ENCODE assay signal across 9 cellular contexts in the genomic region with DNA sequence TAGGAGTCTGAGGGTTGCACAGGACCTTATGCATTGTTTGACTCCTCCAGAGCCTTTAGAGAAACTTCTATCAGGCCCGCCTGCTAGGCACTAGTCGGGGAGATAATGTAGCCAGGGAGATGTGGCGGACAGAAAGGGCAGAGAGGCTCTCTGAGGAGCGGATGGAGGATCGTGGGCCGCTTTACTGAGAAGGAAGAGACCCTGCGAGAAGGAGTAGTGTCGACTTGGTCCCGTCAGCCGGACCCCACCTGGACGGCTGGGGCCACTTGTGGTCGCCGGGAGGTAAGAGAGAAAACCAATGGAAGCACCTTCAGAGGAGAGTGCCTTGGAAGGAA. TPM values are rescaled to one million over a fixed set of nuclear protein-coding genes. Genes with fewer than 3 reads are reported as not detected.
A peak's percentile ranks its signal among the peaks of the same experiment; 100 is the strongest.
DNase-seq lines count a peak whose midpoint lies in the region; ATAC-seq, FAIRE-seq and TF ChIP-seq lines count a peak whose summit lies in the region.
"Had no signal": no experiment of that assay in that cellular context is flagged by ENCODE, and none has a peak within 500 bp of the region (broad histone marks: within the 10 kb centered on the region; RNA-seq: fewer than 3 reads in every experiment).

No MANE protein-coding gene starts in this region.

- peak overlapping the region; percentile 99 for H3K4me2 ChIP-seq in K562 (ENCODE audit: insufficient read depth, low read length)

- TF ChIP-seq RAD21 in K562 (CRISPR knock-in tag; conservative IDR thresholded peaks at IDR 0.05 in 1 of 2, IDR thresholded peaks at IDR 0.05 in 1 of 2): no peak

- H3K9ac ChIP-seq in K562 (ENCODE audit: insufficient read depth in 1 of 2, low read depth in 2 of 2, low read length in 2 of 2): peak overlapping the region; percentile 95 to 96

- ATAC-seq in activated CD8-positive, alpha-beta memory T cell treated with anti-CD3 and anti-CD28 coated beads, Interleukin-2, amount 10 ng/mL, durations not matched to agents 7 days and 5 days: peak; percentile 16
- ATAC-seq in HG03378 (IDR thresholded peaks at IDR 0.05; ENCODE audit: unreplicated experiment) (peak; percentile 18), K562 (peak; percentile 60)

- H3K36me3 Mint-ChIP-seq in activated CD8-positive, alpha-beta memory T cell treated with anti-CD3 and anti-CD28 coated beads, Interleukin-2, amount 10 ng/mL, durations not matched to agents 7 days and 5 days: peaks cover 7% of the 10 kb centered on the region

- no peak for DNase-seq in activated CD8-positive, alpha-beta memory T cell treated with anti-CD3 and anti-CD28 coated beads, Interleukin-2, amount 10 ng/mL, durations not matched to agents 7 days and 5 days
- no peak for DNase-seq in activated CD8-positive, alpha-beta memory T cell treated with anti-CD3 and anti-CD28 coated beads for 24 hours
- peak in 1 of 4 experiments; percentile 35 for DNase-seq in K562 (ENCODE audit: extremely low read depth in 1 of 4, low spot score in 3 of 4)
- no peak for DNase-seq in OCI-M1 (lab: John Stamatoyannopoulos, UW)
- DNase-seq in NCI-H1048 (lab: John Stamatoyannopoulos, UW): no peak
- no peak for DNase-seq in activated CD4-positive, CD25-positive, alpha-beta regulatory T cell (lab: John Stamatoyannopoulos, UW)

- H3K27ac ChIP-seq in K562 (ENCODE audit: extremely low read depth, low read depth, low read length) (peak overlapping the region; percentile 90), mesodermal cell (ENCODE audit: low read depth, low read length, severe bottlenecking) (peak overlapping the region; percentile 85)

- peak overlapping the region; percentile 81 for H3K4me3 ChIP-seq in K562
- peak overlapping the region; percentile 92 for H3K4me3 ChIP-seq in mesodermal cell (ENCODE audit: extremely low read depth, insufficient read depth, low read length, poor library complexity, severe bottlenecking)

- peak overlapping the region; percentile 89 for H2AFZ ChIP-seq in K562 (ENCODE audit: low read depth, low read length)

- no peaks in the 10 kb centered on the region for H3K9me3 ChIP-seq in K562 (replicated peaks; ENCODE audit: control insufficient read depth, insufficient read depth, low read depth, low read length)
- no peaks in the 10 kb centered on the region for H3K9me3 ChIP-seq in mesodermal cell (ENCODE audit: control insufficient read depth, low read length)

- TSS peak; percentile 64 for BruUV-seq in K562 (replicated peaks; lab: Mats Ljungman, UMichigan)

- H4K20me1 ChIP-seq in K562 (replicated peaks; ENCODE audit: control insufficient read depth, insufficient read depth, low read length): no peaks in the 10 kb centered on the region

- TF ChIP-seq EP300 in K562 (IDR thresholded peaks at IDR 0.05; ENCODE audit: low read length): no peak

- TF ChIP-seq CTCF in K562 (IDR thresholded peaks at IDR 0.05 in 2 of 3, conservative IDR thresholded peaks at IDR 0.05 in 1 of 3; ENCODE audit: insufficient read depth in 2 of 3, low read depth in 1 of 3, low read length in 3 of 3): no peak

- in situ Hi-C loops in K562 (cut with MboI): no loop called here

- CTCF ChIA-PET in activated CD8-positive, alpha-beta memory T cell treated with anti-CD3 and anti-CD28 coated beads, Interleukin-2, amount 10 ng/mL, durations not matched to agents 7 days and 5 days (lab: Charles Lee): interaction anchor here (0.7 to 1.0 kb wide), 2 partner anchors 13 to 76 kb away, joined by 3 read pairs; no protein-coding TSS in a partner anchor
- CTCF ChIA-PET in K562 (lab: Yijun Ruan, JAX; ENCODE audit: low intra/inter-chr PET ratio): interaction anchor here (0.7 kb wide), 1 partner anchor 12 kb away, joined by 3 read pairs; no protein-coding TSS in a partner anchor

- H3K79me2 ChIP-seq in K562 (ENCODE audit: control insufficient read depth, insufficient read depth, low read length): peaks cover 51% of the 10 kb centered on the region

- peaks cover 5 to 8% of the 10 kb centered on the region in 2 experiments; a peak in 3 of 5 replicates for H3K4me1 ChIP-seq in K562 (replicated peaks in 1 of 2; ENCODE audit: control insufficient read depth in 2 of 2, insufficient read depth in 2 of 2, low read length in 2 of 2)
- peaks cover 12% of the 10 kb centered on the region for H3K4me1 ChIP-seq in mesodermal cell (ENCODE audit: control insufficient read depth, insufficient read depth, low read length, poor library complexity, severe bottlenecking)

- no peaks in the 10 kb centered on the region for H3K27me3 Mint-ChIP-seq in activated CD8-positive, alpha-beta memory T cell treated with anti-CD3 and anti-CD28 coated beads, Interleukin-2, amount 10 ng/mL, durations not matched to agents 7 days and 5 days

- POLR2A ChIA-PET in K562 (lab: Yijun Ruan, JAX): interaction anchor here (0.8 to 2.2 kb wide), 4 partner anchors 10 to 201 kb away, joined by 3 to 8 read pairs (median 4); a partner anchor contains a TSS

- H3K27ac Mint-ChIP-seq in activated CD8-positive, alpha-beta memory T cell treated with anti-CD3 and anti-CD28 coated beads, Interleukin-2, amount 10 ng/mL, durations not matched to agents 7 days and 5 days: peak overlapping the region; percentile 96

- peak; percentile 19 for FAIRE-seq in K562 (lab: Jason Lieb, UNC)
- FAIRE-seq: colon had no signal

- H3K4me3 Mint-ChIP-seq in activated CD8-positive, alpha-beta memory T cell treated with anti-CD3 and anti-CD28 coated beads, Interleukin-2, amount 10 ng/mL, durations not matched to agents 7 days and 5 days: peak overlapping the region; percentile 88

- intact Hi-C loops in K562 (cut with micrococcal nuclease): no loop called here

- 0% methylated on average over 13 of the region's 13 CpGs for WGBS in K562 (ENCODE audit: insufficient coverage, low coverage, missing lambda C conversion rate)
- WGBS in mesodermal cell (ENCODE audit: insufficient coverage in 2 of 2), 2 experiments: 0 to 1% methylated on average over 13 of the region's 13 CpGs

- no peaks in the 10 kb centered on the region for H3K9me3 Mint-ChIP-seq in activated CD8-positive, alpha-beta memory T cell treated with anti-CD3 and anti-CD28 coated beads, Interleukin-2, amount 10 ng/mL, durations not matched to agents 7 days and 5 days (ENCODE audit: low read depth)

- H3K4me1 Mint-ChIP-seq in activated CD8-positive, alpha-beta memory T cell treated with anti-CD3 and anti-CD28 coated beads, Interleukin-2, amount 10 ng/mL, durations not matched to agents 7 days and 5 days: peaks cover 52% of the 10 kb centered on the region

- H3K36me3 ChIP-seq in K562 (ENCODE audit: control insufficient read depth, insufficient read depth, low read length) (peaks cover 44% of the 10 kb centered on the region; the same call in 2 of the 3 replicates), mesodermal cell (ENCODE audit: control insufficient read depth, insufficient read depth, low read length) (peaks cover 51% of the 10 kb centered on the region)

- H3K27me3 ChIP-seq in K562 (ENCODE audit: control insufficient read depth in 2 of 2, insufficient read depth in 2 of 2, low read length in 2 of 2): no peaks in the 10 kb centered on the region

- H3K9me1 ChIP-seq in K562 (ENCODE audit: control insufficient read depth, insufficient read depth, low read length): no peaks in the 10 kb centered on the region

- no peak for TF ChIP-seq POLR2A in K562 (conservative IDR thresholded peaks at IDR 0.05)

RNA-seq across cellular contexts. Expression of a gene that starts 0.5 kb away (rescaled TPM):
- 10 to 100 TPM; 70.1 to 72.1 TPM for total RNA-seq in activated CD8-positive, alpha-beta memory T cell treated with anti-CD3 and anti-CD28 coated beads, Interleukin-2, amount 10 ng/mL, durations not matched to agents 7 days and 5 days
- 48.3 and 157 TPM in 2 replicates for total RNA-seq in K562 (2011; cell fraction: chromatin; rRNA removed; ENCODE audit: low replicate concordance)
- 116 and 118 TPM in 2 replicates for total RNA-seq in K562 (2011; cell fraction: nucleolus; rRNA removed)
- total RNA-seq in K562 (2011; cell fraction: nucleoplasm; rRNA removed): 68.6 and 79.4 TPM in 2 replicates
- 69.2 and 95.6 TPM in 2 replicates for total RNA-seq in K562 (2014; rRNA removed)
- 36.4 and 50.0 TPM in 2 replicates for total RNA-seq in K562 (2014; rRNA removed; fragmentation: Illumina TruSeq; extraction: Trizol)
- total RNA-seq in K562 (2015; rRNA removed; fragmentation: Illumina TruSeq; extraction: Trizol): 71.7 and 73.2 TPM in 2 replicates
- total RNA-seq in K562 (2021): 88.0 and 94.5 TPM in 2 replicates
- 70.1 and 89.9 TPM in 2 replicates for polyA plus RNA-seq in K562 (2011; rRNA removed)
- 99.8 and 157 TPM in 2 replicates for polyA plus RNA-seq in K562 (2011; cell fraction: cytosol; rRNA removed)
- 247 and 284 TPM in 2 replicates for polyA plus RNA-seq in K562 (2011; cell fraction: nucleus; rRNA removed)
- 64.6 and 86.3 TPM in 2 replicates for polyA plus RNA-seq in K562 (2012)
- polyA plus RNA-seq in K562 (2014; fragmentation: Illumina TruSeq; extraction: Trizol): 74.2 and 74.9 TPM in 2 replicates
- 10 to 100 TPM; 60.8 to 98.6 TPM for polyA plus RNA-seq in K562 (2014; fragmentation: Nextera tagmentation; extraction: Ambion mirVana)
- polyA plus RNA-seq in K562 (2014; rRNA removed): 99.9 and 100 TPM in 2 replicates
- 37.7 and 53.3 TPM in 2 replicates for polyA minus RNA-seq in K562 (2011; rRNA and poly(A)+ RNA removed)
- polyA minus RNA-seq in K562 (2011; cell fraction: cytosol; rRNA and poly(A)+ RNA removed): 40.4 and 44.8 TPM in 2 replicates
- 35.4 and 43.9 TPM in 2 replicates for polyA minus RNA-seq in K562 (2011; cell fraction: nucleus; rRNA and poly(A)+ RNA removed)
- 55.6 TPM for polyA plus RNA-seq in mesodermal cell (2013, experiment 1 of 2)
- polyA plus RNA-seq in mesodermal cell (2013, experiment 2 of 2): 48.8 TPM

RNA-seq across cellular contexts. Expression of a gene that starts 29.6 kb away (rescaled TPM):
- total RNA-seq in activated CD8-positive, alpha-beta memory T cell treated with anti-CD3 and anti-CD28 coated beads, Interleukin-2, amount 10 ng/mL, durations not matched to agents 7 days and 5 days: 1 to 10 TPM; 1.1 to 1.2 TPM
- not detected in 2 replicates for total RNA-seq in K562 (2011; cell fraction: chromatin; rRNA removed; ENCODE audit: low replicate concordance)
- total RNA-seq in K562 (2011; cell fraction: nucleolus; rRNA removed): 0.17 TPM in 1 of 2 replicates, not detected in the other
- total RNA-seq in K562 (2011; cell fraction: nucleoplasm; rRNA removed): not detected in 2 replicates
- 0.08 TPM in 1 of 2 replicates, not detected in the other for total RNA-seq in K562 (2014; rRNA removed)
- total RNA-seq in K562 (2014; rRNA removed; fragmentation: Illumina TruSeq; extraction: Trizol): not detected in 2 replicates
- not detected in 2 replicates for total RNA-seq in K562 (2015; rRNA removed; fragmentation: Illumina TruSeq; extraction: Trizol)
- total RNA-seq in K562 (2021): 0.09 and 0.29 TPM in 2 replicates
- 0.01 and 0.04 TPM in 2 replicates for polyA plus RNA-seq in K562 (2011; rRNA removed)
- polyA plus RNA-seq in K562 (2011; cell fraction: cytosol; rRNA removed): 0.01 and 0.12 TPM in 2 replicates
- 0.10 and 0.28 TPM in 2 replicates for polyA plus RNA-seq in K562 (2011; cell fraction: nucleus; rRNA removed)
- 0.04 and 0.05 TPM in 2 replicates for polyA plus RNA-seq in K562 (2012)
- not detected in 2 replicates for polyA plus RNA-seq in K562 (2014; fragmentation: Illumina TruSeq; extraction: Trizol)
- not detected for polyA plus RNA-seq in K562 (2014; fragmentation: Nextera tagmentation; extraction: Ambion mirVana)
- 0.09 TPM in 1 of 2 replicates, not detected in the other for polyA plus RNA-seq in K562 (2014; rRNA removed)
- not detected in 2 replicates for polyA minus RNA-seq in K562 (2011; rRNA and poly(A)+ RNA removed)
- not detected in 2 replicates for polyA minus RNA-seq in K562 (2011; cell fraction: cytosol; rRNA and poly(A)+ RNA removed)
- under 0.01 TPM in 1 of 2 replicates, not detected in the other for polyA minus RNA-seq in K562 (2011; cell fraction: nucleus; rRNA and poly(A)+ RNA removed)
- 0.11 TPM for polyA plus RNA-seq in mesodermal cell (2013, experiment 1 of 2)
- polyA plus RNA-seq in mesodermal cell (2013, experiment 2 of 2): not detected

RNA-seq across cellular contexts. Expression of a gene that starts 37.0 kb away (rescaled TPM):
- total RNA-seq in activated CD8-positive, alpha-beta memory T cell treated with anti-CD3 and anti-CD28 coated beads, Interleukin-2, amount 10 ng/mL, durations not matched to agents 7 days and 5 days: not detected
- 0.35 and 0.39 TPM in 2 replicates for total RNA-seq in K562 (2011; cell fraction: chromatin; rRNA removed; ENCODE audit: low replicate concordance)
- total RNA-seq in K562 (2011; cell fraction: nucleolus; rRNA removed): 0.26 and 0.33 TPM in 2 replicates
- total RNA-seq in K562 (2011; cell fraction: nucleoplasm; rRNA removed): 0.38 and 0.44 TPM in 2 replicates
- total RNA-seq in K562 (2014; rRNA removed) (0.12 and 0.23 TPM in 2 replicates), K562 (2014; rRNA removed; fragmentation: Illumina TruSeq; extraction: Trizol) (0.15 and 0.16 TPM in 2 replicates), K562 (2015; rRNA removed; fragmentation: Illumina TruSeq; extraction: Trizol) (0.14 and 0.19 TPM in 2 replicates), K562 (2021) (0.18 TPM in 2 replicates)
- polyA plus RNA-seq in K562 (2011; rRNA removed) (0.07 and 0.15 TPM in 2 replicates), K562 (2014; fragmentation: Illumina TruSeq; extraction: Trizol) (0.18 and 0.22 TPM in 2 replicates), K562 (2014; fragmentation: Nextera tagmentation; extraction: Ambion mirVana) (under 1 TPM; 0.10 to 0.42 TPM), K562 (2014; rRNA removed) (0.08 and 0.20 TPM in 2 replicates)
- polyA plus RNA-seq in K562 (2011; cell fraction: cytosol; rRNA removed): 0.07 and 0.22 TPM in 2 replicates
- polyA plus RNA-seq in K562 (2011; cell fraction: nucleus; rRNA removed): 0.15 and 0.17 TPM in 2 replicates
- polyA plus RNA-seq in K562 (2012): 0.61 and 0.97 TPM in 2 replicates
- 0.42 TPM in 1 of 2 replicates, not detected in the other for polyA minus RNA-seq in K562 (2011; rRNA and poly(A)+ RNA removed)
- not detected in 2 replicates for polyA minus RNA-seq in K562 (2011; cell fraction: cytosol; rRNA and poly(A)+ RNA removed)
- 0.13 and 0.22 TPM in 2 replicates for polyA minus RNA-seq in K562 (2011; cell fraction: nucleus; rRNA and poly(A)+ RNA removed)
- polyA plus RNA-seq in mesodermal cell (2013, experiment 1 of 2): 0.18 TPM
- 0.20 TPM for polyA plus RNA-seq in mesodermal cell (2013, experiment 2 of 2)

RNA-seq across cellular contexts. Expression of a gene that starts 55.0 kb away (rescaled TPM):
- total RNA-seq in activated CD8-positive, alpha-beta memory T cell treated with anti-CD3 and anti-CD28 coated beads, Interleukin-2, amount 10 ng/mL, durations not matched to agents 7 days and 5 days: 10 to 100 TPM in 1 of 2 experiments, 1 to 10 TPM in 1; 7.8 to 15.2 TPM
- 27.4 and 49.5 TPM in 2 replicates for total RNA-seq in K562 (2011; cell fraction: chromatin; rRNA removed; ENCODE audit: low replicate concordance)
- total RNA-seq in K562 (2011; cell fraction: nucleolus; rRNA removed): 25.0 and 28.2 TPM in 2 replicates
- total RNA-seq in K562 (2011; cell fraction: nucleoplasm; rRNA removed): 29.6 and 35.8 TPM in 2 replicates
- total RNA-seq in K562 (2014; rRNA removed): 5.7 and 7.1 TPM in 2 replicates
- total RNA-seq in K562 (2014; rRNA removed; fragmentation: Illumina TruSeq; extraction: Trizol): 5.0 and 5.8 TPM in 2 replicates
- total RNA-seq in K562 (2015; rRNA removed; fragmentation: Illumina TruSeq; extraction: Trizol): 4.8 TPM in 2 replicates
- total RNA-seq in K562 (2021): 8.5 and 10.6 TPM in 2 replicates
- 4.5 and 5.2 TPM in 2 replicates for polyA plus RNA-seq in K562 (2011; rRNA removed)
- polyA plus RNA-seq in K562 (2011; cell fraction: cytosol; rRNA removed): 2.2 and 3.2 TPM in 2 replicates
- 40.9 and 42.4 TPM in 2 replicates for polyA plus RNA-seq in K562 (2011; cell fraction: nucleus; rRNA removed)
- polyA plus RNA-seq in K562 (2012): 6.1 and 6.4 TPM in 2 replicates
- polyA plus RNA-seq in K562 (2014; fragmentation: Illumina TruSeq; extraction: Trizol): 4.6 and 5.1 TPM in 2 replicates
- under 1 TPM; 0.55 to 0.85 TPM for polyA plus RNA-seq in K562 (2014; fragmentation: Nextera tagmentation; extraction: Ambion mirVana)
- 7.8 and 10.0 TPM in 2 replicates for polyA plus RNA-seq in K562 (2014; rRNA removed)
- 4.4 and 4.5 TPM in 2 replicates for polyA minus RNA-seq in K562 (2011; rRNA and poly(A)+ RNA removed)
- polyA minus RNA-seq in K562 (2011; cell fraction: cytosol; rRNA and poly(A)+ RNA removed): 1.5 and 3.0 TPM in 2 replicates
- polyA minus RNA-seq in K562 (2011; cell fraction: nucleus; rRNA and poly(A)+ RNA removed): 9.7 and 12.3 TPM in 2 replicates
- 14.7 TPM for polyA plus RNA-seq in mesodermal cell (2013, experiment 1 of 2)
- polyA plus RNA-seq in mesodermal cell (2013, experiment 2 of 2): 13.0 TPM
